In the genomic region with DNA sequence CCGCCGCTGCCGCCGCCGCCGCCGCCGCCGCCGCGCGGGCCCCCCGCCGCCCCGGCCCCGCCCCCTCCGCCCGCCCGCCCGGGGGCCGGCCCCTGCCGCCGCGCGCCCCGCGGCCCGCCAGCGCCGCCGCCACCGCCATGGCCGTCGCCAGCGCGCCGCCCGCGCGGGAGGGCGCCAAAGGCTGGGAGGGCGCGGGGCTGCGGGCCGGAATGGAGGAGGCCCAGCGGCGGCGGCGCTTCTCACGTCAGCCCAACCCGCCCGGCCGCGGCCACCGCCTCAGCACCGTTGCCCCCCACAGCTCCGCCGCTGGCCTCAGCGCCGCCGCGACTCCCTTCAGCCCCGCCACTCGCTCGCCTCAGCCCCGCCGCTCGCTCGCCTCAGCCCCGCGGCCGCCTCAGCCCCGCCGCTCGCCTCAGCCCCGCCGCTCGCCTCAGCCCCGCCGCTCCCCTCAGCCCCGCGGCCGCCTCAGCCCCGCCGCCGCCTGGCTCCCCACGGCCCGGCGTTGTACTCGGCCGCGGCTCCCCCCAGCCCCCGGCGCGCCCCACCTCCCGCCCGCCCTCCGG, we compare ENCODE assay signal across 7 cellular contexts. TPM values are rescaled to one million over a fixed set of nuclear protein-coding genes. Genes with fewer than 3 reads are reported as not detected.
DNase-seq lines count a peak whose midpoint lies in the region; ATAC-seq and TF ChIP-seq lines count a peak whose summit lies in the region.

A gene (minus strand): TSS at position 510 of the 563 bp plus-strand sequence. CDS start 569 bp downstream, outside the sequence.

- no peaks in the 10 kb centered on the region for H3K36me3 Mint-ChIP-seq in HFFc6 (ENCODE audit: low read depth)
- peaks cover 33% of the 10 kb centered on the region for H3K36me3 Mint-ChIP-seq in activated T-cell treated with anti-CD3 and anti-CD28 coated beads, Interleukin-2, amount 50 U/mL, for 24 hours (ENCODE audit: low read depth)
- no peaks in the 10 kb centered on the region for H3K36me3 Mint-ChIP-seq in natural killer cell

- H3K36me3 ChIP-seq in fibroblast of lung (ENCODE audit: control insufficient read depth, insufficient read depth, low read length) (no peaks in the 10 kb centered on the region), thyroid gland (no peaks in the 10 kb centered on the region)

- H3K4me1 Mint-ChIP-seq in HFFc6 (ENCODE audit: low read depth) (peaks cover 34% of the 10 kb centered on the region), natural killer cell (peaks cover 12 to 16% of the 10 kb centered on the region in 2 donors)
- H3K4me1 Mint-ChIP-seq in activated T-cell treated with anti-CD3 and anti-CD28 coated beads, Interleukin-2, amount 50 U/mL, for 24 hours (ENCODE audit: low read depth), result peaks cover 42% of the 10 kb centered on the region

- intact Hi-C loops in natural killer cell (cut with micrococcal nuclease), result loop anchor here (1.0 to 2.0 kb wide), 2 partner anchors 22 to 27 kb away; a partner anchor contains a TSS
- intact Hi-C loops in thyroid gland (cut with DNase I), result no loop called here

- peak within 1 kb of the TSS; percentile 50 to 97 (median 67) for H3K4me3 ChIP-seq in fibroblast of lung (replicated peaks in 1 of 4; ENCODE audit: control extremely low read depth in 1 of 4, insufficient read depth in 1 of 4, low read depth in 3 of 4, low read length in 4 of 4)
- H3K4me3 ChIP-seq in thyroid gland (replicated peaks in 1 of 3), result peak within 1 kb of the TSS; percentile 47 to 78 (median 75)

- H4K20me1 ChIP-seq in fibroblast of lung (ENCODE audit: control insufficient read depth, extremely low read depth, insufficient read depth, low read length), result no peaks in the 10 kb centered on the region

- no peaks in the 10 kb centered on the region for H3K9me3 Mint-ChIP-seq in HFFc6
- no peaks in the 10 kb centered on the region for H3K9me3 Mint-ChIP-seq in activated T-cell treated with anti-CD3 and anti-CD28 coated beads, Interleukin-2, amount 50 U/mL, for 24 hours
- no peaks in the 10 kb centered on the region for H3K9me3 Mint-ChIP-seq in natural killer cell

- H3K9ac ChIP-seq in fibroblast of lung (ENCODE audit: insufficient read depth, low read length), result peak within 1 kb of the TSS; percentile 88

- H3K27ac Mint-ChIP-seq in HFFc6 (peak within 1 kb of the TSS; percentile 91), natural killer cell (peak within 1 kb of the TSS; percentile 86 to 93)
- H3K27ac Mint-ChIP-seq in activated T-cell treated with anti-CD3 and anti-CD28 coated beads, Interleukin-2, amount 50 U/mL, for 24 hours, result peak within 1 kb of the TSS; percentile 94

- H3K4me1 ChIP-seq in fibroblast of lung (ENCODE audit: control insufficient read depth, extremely low read depth, insufficient read depth, low read length) (peaks cover 2% of the 10 kb centered on the region), thyroid gland (peaks cover 12 to 16% of the 10 kb centered on the region in 2 donors)

- H2AFZ ChIP-seq in fibroblast of lung (ENCODE audit: low read length), result peak within 1 kb of the TSS; percentile 66

- peak; percentile 54 for ATAC-seq in GM18511 (IDR thresholded peaks at IDR 0.05; ENCODE audit: unreplicated experiment)
- peak; percentile 60 to 75 (median 64) for ATAC-seq in natural killer cell

- H3K27me3 Mint-ChIP-seq in HFFc6 (ENCODE audit: insufficient read depth), result no peaks in the 10 kb centered on the region; the same call in 1 of the 2 replicates
- H3K27me3 Mint-ChIP-seq in activated T-cell treated with anti-CD3 and anti-CD28 coated beads, Interleukin-2, amount 50 U/mL, for 24 hours, result no peaks in the 10 kb centered on the region
- no peaks in the 10 kb centered on the region for H3K27me3 Mint-ChIP-seq in natural killer cell (ENCODE audit: low read depth in 2 of 2)

- no peak for TF ChIP-seq CTCF in HFFc6 (IDR thresholded peaks at IDR 0.05)
- no peak for TF ChIP-seq CTCF in fibroblast of lung (conservative IDR thresholded peaks at IDR 0.05 in 1 of 2, IDR thresholded peaks at IDR 0.05 in 1 of 2; ENCODE audit: low read depth in 1 of 2, low read length in 2 of 2)
- no peak for TF ChIP-seq CTCF in natural killer cell (IDR thresholded peaks at IDR 0.05)
- TF ChIP-seq CTCF in thyroid gland (IDR thresholded peaks at IDR 0.05), result no peak

- DNase-seq in HFFc6, result no peak
- peak; percentile 10 for DNase-seq in NCI-H2029 (lab: John Stamatoyannopoulos, UW)
- DNase-seq in activated T-cell treated with anti-CD3 and anti-CD28 coated beads, Interleukin-2, amount 50 U/mL, for 24 hours, result no peak
- peak; percentile 19 to 28 for DNase-seq in fibroblast of lung (ENCODE audit: low read depth in 2 of 2)
- peak; percentile 43 for DNase-seq in natural killer cell
- peak; percentile 34 to 37 for DNase-seq in thyroid gland

- H3K27me3 ChIP-seq in fibroblast of lung (ENCODE audit: control insufficient read depth, insufficient read depth, low read length), result no peaks in the 10 kb centered on the region
- no peaks in the 10 kb centered on the region for H3K27me3 ChIP-seq in thyroid gland

- peak within 1 kb of the TSS; percentile 87 for H3K27ac ChIP-seq in fibroblast of lung (ENCODE audit: insufficient read depth, low read length)
- peak within 1 kb of the TSS; percentile 77 to 97 (median 89) for H3K27ac ChIP-seq in thyroid gland

- H3K4me3 Mint-ChIP-seq in HFFc6 (peak within 1 kb of the TSS; percentile 91), natural killer cell (peak within 1 kb of the TSS; percentile 93)
- peak within 1 kb of the TSS; percentile 88 for H3K4me3 Mint-ChIP-seq in activated T-cell treated with anti-CD3 and anti-CD28 coated beads, Interleukin-2, amount 50 U/mL, for 24 hours

- peak in 1 of 2 donors; percentile 30 for TF ChIP-seq POLR2A in thyroid gland (IDR thresholded peaks at IDR 0.05)

- peaks cover 27% of the 10 kb centered on the region for H3K79me2 ChIP-seq in fibroblast of lung (ENCODE audit: control insufficient read depth, insufficient read depth, low read length)

- peak within 1 kb of the TSS; percentile 88 for H3K4me2 ChIP-seq in fibroblast of lung (ENCODE audit: extremely low read depth, insufficient read depth, low read length)

- WGBS in thyroid gland, 2 donors, result 1% methylated on average over 23 of the region's 98 CpGs; no CpG with 5 or more reads in 1 of the 2 donors

- H3K9me3 ChIP-seq in fibroblast of lung (ENCODE audit: control insufficient read depth, insufficient read depth, low read depth, low read length), result no peaks in the 10 kb centered on the region
- H3K9me3 ChIP-seq in thyroid gland, result no peaks in the 10 kb centered on the region

RNA-seq across cellular contexts. Expression of the gene that starts here (rescaled TPM):
- 10 to 100 TPM; 14.4 to 20.4 (median 18.7) TPM for total RNA-seq in HFFc6 (2021; fragmentation: NEBNext Ultra II Directional; extraction: Animal tissue kit (Norgen Biotek cat#: 25700))
- 15.5 and 15.7 TPM in 2 replicates for total RNA-seq in fibroblast of lung
- 15.7 and 20.8 TPM in 2 replicates for polyA plus RNA-seq in fibroblast of lung
- 15.4 and 18.0 TPM in 2 replicates for polyA plus RNA-seq in fibroblast of lung (2012)
- 1.1 and 3.0 TPM in 2 replicates for polyA minus RNA-seq in fibroblast of lung (ENCODE audit: low replicate concordance)
- total RNA-seq in natural killer cell, result 10 to 100 TPM; 46.5 to 56.5 (median 53.6) TPM
- total RNA-seq in thyroid gland, result 10 to 100 TPM; 39.4 to 74.3 (median 60.0) TPM

Comparison
In these comparisons a context has a peak if more than half of its experiments do, and no peak if none do; other contexts are left out.
1. DNase-seq: peak in NCI-H2029 (single experiment), fibroblast of lung (2 of 2), natural killer cell (single experiment) and thyroid gland (2 of 2); none in HFFc6 (single experiment) and activated T-cell treated with anti-CD3 and anti-CD28 coated beads, Interleukin-2, amount 50 U/mL, for 24 hours (single experiment).
2. Peak in every context shown above with its lines, with median percentiles within 50 percentile points of each other: H3K27ac Mint-ChIP-seq and H3K4me3 Mint-ChIP-seq.